In genomic region chr2:108635630-108636354, GRCh38 we compare ENCODE assay signal across 9 cellular contexts.
DNase-seq lines count a peak whose midpoint lies in the region; ATAC-seq and TF ChIP-seq lines count a peak whose summit lies in the region.
"Had no signal": no experiment of that assay in that cellular context is flagged by ENCODE, and none has a peak within 500 bp of the region (broad histone marks: within the 10 kb centered on the region; RNA-seq: fewer than 3 reads in every experiment).

No MANE protein-coding gene starts in this region.

- H3K9me3 ChIP-seq in HUES64 (ENCODE audit: insufficient read depth, low read depth, low read length) (no peaks in the 10 kb centered on the region), heart right ventricle (no peaks in the 10 kb centered on the region), transverse colon (no peaks in the 10 kb centered on the region)

- H3K27me3 Mint-ChIP-seq in T-helper 2 cell treated with Interferon-gamma antibody and Interleukin-4, amounts not matched to agents 5 μg/mL and 100 μg/mL, for 36 hours (ENCODE audit: low read depth), result no peaks in the 10 kb centered on the region

- ATAC-seq in heart right ventricle, result peak in 4 of 8 donors; percentile 1 to 53 (median 3)
- no peak for ATAC-seq in HG03571 (IDR thresholded peaks at IDR 0.05; ENCODE audit: unreplicated experiment)

- no peak overlapping the region for H3K9ac ChIP-seq in HUES64 (ENCODE audit: low read depth, low read length)

- H3K36me3 ChIP-seq in HUES64 (ENCODE audit: insufficient read depth, low read length) (no peaks in the 10 kb centered on the region), heart right ventricle (no peaks in the 10 kb centered on the region), transverse colon (no peaks in the 10 kb centered on the region)

- DNase-seq in T-helper 2 cell treated with Interferon-gamma antibody and Interleukin-4, amounts not matched to agents 5 μg/mL and 100 μg/mL, for 36 hours (ENCODE audit: low spot score), result no peak
- DNase-seq in T-helper 2 cell (no peak), heart right ventricle (no peak), transverse colon (no peak), D341Med (ENCODE audit: low spot score) (no peak)
- no peak for DNase-seq in activated CD8-positive, alpha-beta memory T cell treated with anti-CD3 and anti-CD28 coated beads, Interleukin-2, amount 50 U/mL, for 48 hours

- H3K4me3 ChIP-seq in HUES64 (ENCODE audit: low read length) (no peak overlapping the region), heart right ventricle (no peak overlapping the region), transverse colon (no peak overlapping the region)
- H3K4me3 ChIP-seq: dorsolateral prefrontal cortex had no signal

- intact Hi-C loops in heart right ventricle (cut with DNase I) (loop anchor here in 5 of 10 donors (2.0 to 10.0 kb wide), 5 partner anchors 27 to 101 kb away; partner anchors contain the start of gene LIMS1 (in 1 of the 5)), transverse colon (cut with DNase I; ENCODE audit: low total_unique reads) (no loop called here)

- peaks cover 8% of the 10 kb centered on the region for H3K36me3 Mint-ChIP-seq in T-helper 2 cell treated with Interferon-gamma antibody and Interleukin-4, amounts not matched to agents 5 μg/mL and 100 μg/mL, for 36 hours (ENCODE audit: low read depth)

- TF ChIP-seq EP300 in transverse colon (IDR thresholded peaks at IDR 0.05; ENCODE audit: low read depth), result no peak

- peak overlapping the region; percentile 5 for H3K27ac Mint-ChIP-seq in T-helper 2 cell treated with Interferon-gamma antibody and Interleukin-4, amounts not matched to agents 5 μg/mL and 100 μg/mL, for 36 hours

- in situ Hi-C loops in transverse colon (cut with MboI; ENCODE audit: low pct_ligation_motif_present in 1 of 4, low pct_unique_long_range_greater_than_20kb in 1 of 4, low sequenced_read_pairs in 3 of 4), result no loop called here

- no peak for TF ChIP-seq POLR2A in transverse colon (IDR thresholded peaks at IDR 0.05)

- peak overlapping the region; percentile 19; the same call in 1 of the 2 replicates for H3K27ac ChIP-seq in HUES64 (ENCODE audit: low read depth, low read length)
- H3K27ac ChIP-seq in heart right ventricle, result peak overlapping the region in 9 of 10 donors; percentile 64 to 91 (median 86)
- peak overlapping the region; percentile 6 to 63 (median 17) for H3K27ac ChIP-seq in transverse colon

- peaks cover 13% of the 10 kb centered on the region for H3K4me1 ChIP-seq in HUES64 (ENCODE audit: insufficient read depth, low read length)
- H3K4me1 ChIP-seq in heart right ventricle, result peaks cover 6 to 96% (median 73%) of the 10 kb centered on the region in 9 donors
- H3K4me1 ChIP-seq in transverse colon, result peaks cover 16 to 79% (median 45%) of the 10 kb centered on the region in 4 donors

- H3K4me1 Mint-ChIP-seq in T-helper 2 cell treated with Interferon-gamma antibody and Interleukin-4, amounts not matched to agents 5 μg/mL and 100 μg/mL, for 36 hours (ENCODE audit: low read depth), result peaks cover 36% of the 10 kb centered on the region

- 75% methylated on average over 10 of the region's 13 CpGs for WGBS in HUES64
- 65 to 71% methylated on average over 13 of the region's 13 CpGs for WGBS in heart right ventricle, 2 donors
- WGBS in transverse colon (ENCODE audit: low coverage in 1 of 2), 2 donors, result 55 to 62% methylated on average over 5 to 13 of the region's 13 CpGs

- no peak overlapping the region for H3K4me3 Mint-ChIP-seq in T-helper 2 cell treated with Interferon-gamma antibody and Interleukin-4, amounts not matched to agents 5 μg/mL and 100 μg/mL, for 36 hours

- no peaks in the 10 kb centered on the region for H3K27me3 ChIP-seq in HUES64 (ENCODE audit: insufficient read depth, low read length)
- no peaks in the 10 kb centered on the region for H3K27me3 ChIP-seq in heart right ventricle
- no peaks in the 10 kb centered on the region for H3K27me3 ChIP-seq in transverse colon
- H3K27me3 ChIP-seq: dorsolateral prefrontal cortex had no signal

- no peaks in the 10 kb centered on the region for H3K9me3 Mint-ChIP-seq in T-helper 2 cell treated with Interferon-gamma antibody and Interleukin-4, amounts not matched to agents 5 μg/mL and 100 μg/mL, for 36 hours

- TF ChIP-seq CTCF in heart right ventricle (IDR thresholded peaks at IDR 0.05), result no peak
- no peak for TF ChIP-seq CTCF in transverse colon (IDR thresholded peaks at IDR 0.05)

Comparison
In these comparisons a context has a peak if more than half of its experiments do, and no peak if none do; other contexts are left out.
1. H3K27ac ChIP-seq: peak in every context shown above with its lines; median percentile 86 in heart right ventricle; 19 in HUES64; 17 in transverse colon.